ENCODE assay signal across 10 cellular contexts in genomic region chr17:72456026-72456569, GRCh38.
DNase-seq lines count a peak whose midpoint lies in the region; ATAC-seq and TF ChIP-seq lines count a peak whose summit lies in the region.
"Had no signal": no experiment of that assay in that cellular context is flagged by ENCODE, and none has a peak within 500 bp of the region (broad histone marks: within the 10 kb centered on the region; RNA-seq: fewer than 3 reads in every experiment).

No MANE protein-coding gene starts in this region.

- H3K4me1 Mint-ChIP-seq in type B pancreatic cell (ENCODE audit: unreplicated experiment) = peaks cover 65% of the 10 kb centered on the region
- H3K4me1 Mint-ChIP-seq in activated T-helper 17 cell treated with anti-CD3 and anti-CD28 coated beads, Interleukin-2, amount 50 U/mL, for 72 hours = no peaks in the 10 kb centered on the region

- no peaks in the 10 kb centered on the region for H3K27me3 Mint-ChIP-seq in type B pancreatic cell
- no peaks in the 10 kb centered on the region for H3K27me3 Mint-ChIP-seq in activated T-helper 17 cell treated with anti-CD3 and anti-CD28 coated beads, Interleukin-2, amount 50 U/mL, for 72 hours

- no peaks in the 10 kb centered on the region for H3K9me3 Mint-ChIP-seq in type B pancreatic cell
- H3K9me3 Mint-ChIP-seq in activated T-helper 17 cell treated with anti-CD3 and anti-CD28 coated beads, Interleukin-2, amount 50 U/mL, for 72 hours = peaks cover 3% of the 10 kb centered on the region

- no peak for TF ChIP-seq CTCF in type B pancreatic cell (conservative IDR thresholded peaks at IDR 0.05)

- peaks cover 8% of the 10 kb centered on the region for H3K36me3 Mint-ChIP-seq in type B pancreatic cell
- no peaks in the 10 kb centered on the region for H3K36me3 Mint-ChIP-seq in activated T-helper 17 cell treated with anti-CD3 and anti-CD28 coated beads, Interleukin-2, amount 50 U/mL, for 72 hours (ENCODE audit: low read depth)

- peak overlapping the region; percentile 49 for H3K4me3 Mint-ChIP-seq in type B pancreatic cell
- H3K4me3 Mint-ChIP-seq in activated T-helper 17 cell treated with anti-CD3 and anti-CD28 coated beads, Interleukin-2, amount 50 U/mL, for 72 hours = no peak overlapping the region

- no peak for ATAC-seq in activated T-helper 17 cell treated with anti-CD3 and anti-CD28 coated beads, Interleukin-2, amount 50 U/mL, for 72 hours (replicated peaks)

- intact Hi-C loops in posterior cingulate gyrus (cut with DNase I) = no loop called here

- DNase-seq in HK-2 (ENCODE audit: unreplicated experiment) = peak; percentile 30
- peak; percentile 69 for DNase-seq in astrocyte of the hippocampus (ENCODE audit: low read depth, low spot score)
- DNase-seq in islet precursor cell = peak; percentile 77
- no peak for DNase-seq in type B pancreatic cell (ENCODE audit: extremely low spot score, unreplicated experiment)
- no peak for DNase-seq in DMS153 treated with DMSO at 0.1 percent for 48 hours (lab: John Stamatoyannopoulos, UW; ENCODE audit: unreplicated experiment)
- no peak for DNase-seq in posterior cingulate gyrus
- DNase-seq: activated CD8-positive, alpha-beta memory T cell treated with anti-CD3 and anti-CD28 coated beads, Interleukin-2, amount 50 U/mL, for 48 hours; glutamatergic neuron; uterus had no signal

- peak overlapping the region; percentile 91 for H3K27ac Mint-ChIP-seq in type B pancreatic cell
- no peak overlapping the region for H3K27ac Mint-ChIP-seq in activated T-helper 17 cell treated with anti-CD3 and anti-CD28 coated beads, Interleukin-2, amount 50 U/mL, for 72 hours

Comparison
In these comparisons a context has a peak if more than half of its experiments do, and no peak if none do; other contexts are left out.
1. DNase-seq: peak in HK-2 (single experiment), astrocyte of the hippocampus (single experiment) and islet precursor cell (single experiment); none in type B pancreatic cell (single experiment), DMS153 treated with DMSO at 0.1 percent for 48 hours (single experiment) and posterior cingulate gyrus (0 of 10).